8 cellular contexts compared by ENCODE assay signal in genomic region chr10:80196950-80197315, GRCh38. TPM values are rescaled to one million over a fixed set of nuclear protein-coding genes. Genes with fewer than 3 reads are reported as not detected.
DNase-seq lines count a peak whose midpoint lies in the region; ATAC-seq, FAIRE-seq and TF ChIP-seq lines count a peak whose summit lies in the region.

No MANE protein-coding gene starts in this region.

- H3K4me3 Mint-ChIP-seq in MCF 10A (ENCODE audit: unreplicated experiment) (no peak overlapping the region), nephron progenitor cell (no peak overlapping the region)

- intact Hi-C loops in breast epithelium (cut with DNase I; ENCODE audit: low total_unique reads), result no loop called here
- intact Hi-C loops in MCF 10A (cut with micrococcal nuclease), result no loop called here
- intact Hi-C loops in upper lobe of right lung (cut with DNase I), result no loop called here
- intact Hi-C loops in uterus (cut with DNase I; ENCODE audit: low total_unique reads), result no loop called here

- no peak for TF ChIP-seq RAD21 in liver (IDR thresholded peaks at IDR 0.05)

- TF ChIP-seq POLR2A in breast epithelium (IDR thresholded peaks at IDR 0.05) (no peak), uterus (IDR thresholded peaks at IDR 0.05) (no peak)

- WGBS in liver, result 70% methylated on average over 2 of the region's 2 CpGs

- POLR2A ChIA-PET in MCF 10A (lab: Yijun Ruan, JAX), result interaction anchor here (1.1 to 1.9 kb wide), 4 partner anchors 7 to 38 kb away, joined by 3 to 6 read pairs (median 5); partner anchors contain the start of gene ANXA11

- H3K36me3 ChIP-seq in breast epithelium (no peaks in the 10 kb centered on the region), RWPE2 (ENCODE audit: low read depth) (peaks cover 31% of the 10 kb centered on the region), liver (ENCODE audit: control insufficient read depth in 4 of 4, insufficient read depth in 3 of 4, low read depth in 1 of 4, low read length in 3 of 4) (no peaks in the 10 kb centered on the region), upper lobe of right lung (no peaks in the 10 kb centered on the region), uterus (no peaks in the 10 kb centered on the region)

- H3K9me3 Mint-ChIP-seq in MCF 10A (ENCODE audit: unreplicated experiment) (peaks cover 8% of the 10 kb centered on the region), nephron progenitor cell (peaks cover 9% of the 10 kb centered on the region)

- TF ChIP-seq CTCF in breast epithelium (IDR thresholded peaks at IDR 0.05), result no peak
- TF ChIP-seq CTCF in MCF 10A (IDR thresholded peaks at IDR 0.05; ENCODE audit: unreplicated experiment), result no peak
- no peak for TF ChIP-seq CTCF in RWPE2 (IDR thresholded peaks at IDR 0.05; ENCODE audit: poor library complexity, severe bottlenecking)
- no peak for TF ChIP-seq CTCF in liver (IDR thresholded peaks at IDR 0.05; ENCODE audit: low read depth, low read length, missing input control)
- TF ChIP-seq CTCF in upper lobe of right lung (IDR thresholded peaks at IDR 0.05), result no peak
- no peak for TF ChIP-seq CTCF in uterus (IDR thresholded peaks at IDR 0.05)
- no peak for TF ChIP-seq CTCF in nephron progenitor cell (IDR thresholded peaks at IDR 0.05)

- CTCF ChIA-PET in MCF 10A (lab: Yijun Ruan, JAX), result interaction anchor here (0.7 to 1.6 kb wide), 2 partner anchors 32 to 53 kb away, joined by 3 to 6 read pairs; no protein-coding TSS in a partner anchor

- H3K36me3 Mint-ChIP-seq in MCF 10A (ENCODE audit: insufficient read depth, unreplicated experiment) (peaks cover 13% of the 10 kb centered on the region), nephron progenitor cell (ENCODE audit: low read depth) (peaks cover 10% of the 10 kb centered on the region)

- H3K27me3 ChIP-seq in breast epithelium (no peaks in the 10 kb centered on the region), RWPE2 (ENCODE audit: insufficient read depth, poor library complexity, severe bottlenecking) (no peaks in the 10 kb centered on the region), liver (ENCODE audit: control insufficient read depth in 4 of 4, insufficient read depth in 4 of 4, low read length in 3 of 4) (no peaks in the 10 kb centered on the region), upper lobe of right lung (no peaks in the 10 kb centered on the region), uterus (no peaks in the 10 kb centered on the region)

- DNase-seq in breast epithelium (ENCODE audit: low spot score in 2 of 2), result no peak
- DNase-seq in MCF 10A (ENCODE audit: unreplicated experiment), result no peak
- no peak for DNase-seq in RWPE2 (ENCODE audit: low spot score)
- DNase-seq in upper lobe of right lung, result no peak
- DNase-seq in HTR-8/SVneo (ENCODE audit: insufficient read length, low spot score), result no peak
- DNase-seq in uterus, result no peak
- DNase-seq in nephron progenitor cell, result no peak

- no peak for FAIRE-seq in HTR-8/SVneo (lab: Jason Lieb, UNC)

- ATAC-seq in RWPE2 (ENCODE audit: low read depth) (no peak), upper lobe of right lung (no peak)

- H3K4me3 ChIP-seq in breast epithelium, result peak overlapping the region in 1 of 3 donors; percentile 8
- no peak overlapping the region for H3K4me3 ChIP-seq in RWPE2 (ENCODE audit: severe bottlenecking)
- H3K4me3 ChIP-seq in liver (ENCODE audit: low read depth in 1 of 3, low read length in 3 of 3), result no peak overlapping the region
- no peak overlapping the region for H3K4me3 ChIP-seq in upper lobe of right lung
- H3K4me3 ChIP-seq in uterus, result no peak overlapping the region

- no peaks in the 10 kb centered on the region for H3K9me3 ChIP-seq in breast epithelium
- H3K9me3 ChIP-seq in RWPE2 (ENCODE audit: severe bottlenecking), result no peaks in the 10 kb centered on the region
- no peaks in the 10 kb centered on the region for H3K9me3 ChIP-seq in liver (ENCODE audit: control insufficient read depth in 4 of 4, low read length in 3 of 4)
- no peaks in the 10 kb centered on the region for H3K9me3 ChIP-seq in upper lobe of right lung
- no peaks in the 10 kb centered on the region for H3K9me3 ChIP-seq in uterus

- BruUV-seq in MCF 10A (replicated peaks; lab: Mats Ljungman, UMichigan), result no TSS peak

- peak overlapping the region; percentile 88 for H3K9ac ChIP-seq in liver (ENCODE audit: low read depth in 1 of 2, low read length in 2 of 2)

- no peaks in the 10 kb centered on the region for H3K27me3 Mint-ChIP-seq in MCF 10A (ENCODE audit: insufficient read depth, unreplicated experiment)
- H3K27me3 Mint-ChIP-seq in nephron progenitor cell (ENCODE audit: low read depth, poor library complexity), result peaks cover 9% of the 10 kb centered on the region

- H3K4me1 ChIP-seq in breast epithelium, result peaks cover 0 to 7% of the 10 kb centered on the region in 2 donors
- H3K4me1 ChIP-seq in RWPE2 (ENCODE audit: insufficient read depth, poor library complexity, severe bottlenecking), result peaks cover 22% of the 10 kb centered on the region
- H3K4me1 ChIP-seq in liver (ENCODE audit: control insufficient read depth in 4 of 4, insufficient read depth in 4 of 4, low read length in 3 of 4), result peaks cover 11 to 47% (median 32%) of the 10 kb centered on the region in 4 donors
- H3K4me1 ChIP-seq in upper lobe of right lung, result peaks cover 92% of the 10 kb centered on the region
- H3K4me1 ChIP-seq in uterus, result peaks cover 0 to 8% of the 10 kb centered on the region in 2 donors

- H3K4me1 Mint-ChIP-seq in MCF 10A (ENCODE audit: insufficient read depth, unreplicated experiment) (peaks cover 38% of the 10 kb centered on the region), nephron progenitor cell (peaks cover 3% of the 10 kb centered on the region)

- H3K27ac ChIP-seq in breast epithelium, result peak overlapping the region; percentile 88 to 93
- peak overlapping the region; percentile 17 for H3K27ac ChIP-seq in RWPE2 (ENCODE audit: poor library complexity, severe bottlenecking)
- peak overlapping the region; percentile 99 to 100 for H3K27ac ChIP-seq in liver (ENCODE audit: low read depth in 1 of 2, low read length in 2 of 2)
- H3K27ac ChIP-seq in upper lobe of right lung, result peak overlapping the region; percentile 96
- H3K27ac ChIP-seq in uterus, result no peak overlapping the region

- H3K27ac Mint-ChIP-seq in MCF 10A (ENCODE audit: low read depth, unreplicated experiment) (no peak overlapping the region), nephron progenitor cell (no peak overlapping the region)

TF ChIP-seq in liver, 16 proteins besides CTCF, POLR2A, EP300 and RAD21 (continues in another document):
- TF ChIP-seq NR2F2 (IDR thresholded peaks at IDR 0.05), result no peak
- no peak for TF ChIP-seq MAX (IDR thresholded peaks at IDR 0.05)
- no peak for TF ChIP-seq SP1 (IDR thresholded peaks at IDR 0.05)
- no peak for TF ChIP-seq JUND (IDR thresholded peaks at IDR 0.05)
- no peak for TF ChIP-seq FOXA1 (IDR thresholded peaks at IDR 0.05)
- TF ChIP-seq HNF4G (IDR thresholded peaks at IDR 0.05), result no peak
- TF ChIP-seq RXRA (IDR thresholded peaks at IDR 0.05), result no peak
- TF ChIP-seq FOXA2 (IDR thresholded peaks at IDR 0.05), result no peak
- no peak for TF ChIP-seq GABPA (IDR thresholded peaks at IDR 0.05 in 1 of 2, conservative IDR thresholded peaks at IDR 0.05 in 1 of 2)
- no peak for TF ChIP-seq REST (IDR thresholded peaks at IDR 0.05)
- no peak for TF ChIP-seq HNF4A (conservative IDR thresholded peaks at IDR 0.05)
- no peak for TF ChIP-seq ATF3 (IDR thresholded peaks at IDR 0.05)
- TF ChIP-seq EGR1 (IDR thresholded peaks at IDR 0.05; ENCODE audit: low read depth in 2 of 2), result no peak

RNA-seq across cellular contexts. Expression of gene ANXA11, which starts 8.4 kb away (rescaled TPM):
- total RNA-seq in breast epithelium, result 100 to 1,000 TPM in 1 of 3 donors, 10 to 100 TPM in 2; 83.3 to 102 (median 93.4) TPM
- 68.5 and 93.8 TPM in 2 replicates for total RNA-seq in MCF 10A (2022)
- 10 to 100 TPM; 14.0 to 20.9 TPM for total RNA-seq in liver
- polyA plus RNA-seq in liver, result 10 to 100 TPM; 28.8 to 40.4 TPM
- total RNA-seq in upper lobe of right lung, result 287 TPM
- total RNA-seq in uterus, result 100 to 1,000 TPM in 1 of 4 donors, 10 to 100 TPM in 3; 15.6 to 157 (median 47.2) TPM

Comparison
In these comparisons a context has a peak if more than half of its experiments do, and no peak if none do; other contexts are left out.
1. H3K27ac ChIP-seq: peak in breast epithelium (2 of 2), RWPE2 (single experiment), liver (2 of 2) and upper lobe of right lung (single experiment); none in uterus (0 of 2).